Comparison of ENCODE assay signal across 10 cellular contexts in the genomic region with DNA sequence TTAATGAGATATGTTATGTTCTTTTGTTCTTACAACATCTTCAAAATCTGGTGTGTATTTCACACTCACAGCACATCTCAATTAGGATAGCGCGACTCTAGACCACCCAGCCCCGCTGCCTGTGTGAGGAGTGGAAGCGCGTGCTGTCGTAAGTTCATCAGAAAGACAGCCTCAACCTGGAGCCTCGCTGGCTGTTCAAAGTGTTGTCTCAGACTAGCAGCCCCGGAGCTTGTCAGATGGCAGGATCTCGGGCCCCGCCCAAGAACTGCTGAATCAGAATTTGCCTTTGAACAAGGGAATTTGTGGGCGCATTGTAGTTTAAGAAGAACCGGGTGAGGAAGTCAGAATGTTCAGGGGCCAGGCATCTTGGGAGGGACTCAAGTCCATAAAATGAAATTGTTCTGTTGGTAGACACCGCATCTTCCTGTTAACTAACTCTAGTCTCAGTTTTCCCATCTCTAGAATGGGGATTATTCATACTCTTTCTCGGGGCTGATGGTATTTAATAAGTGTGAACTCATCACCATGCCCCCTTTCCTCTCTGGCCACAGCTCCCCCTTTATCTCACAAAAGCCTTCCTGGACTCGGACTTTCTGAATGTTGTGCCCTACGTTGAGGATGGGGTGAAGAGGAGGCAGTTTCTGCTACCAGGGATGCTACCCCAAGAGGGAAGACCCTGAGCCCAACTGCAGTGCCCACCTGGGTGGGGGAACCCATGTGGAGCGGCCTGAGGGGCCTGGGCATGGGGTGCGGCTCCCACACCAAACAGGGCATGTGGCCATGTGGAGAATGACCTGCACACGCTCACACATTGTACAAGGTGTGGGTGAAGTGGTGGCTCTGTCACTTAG. TPM values are rescaled to one million over a fixed set of nuclear protein-coding genes. Genes with fewer than 3 reads are reported as not detected.
DNase-seq lines count a peak whose midpoint lies in the region; ATAC-seq and TF ChIP-seq lines count a peak whose summit lies in the region.
"Had no signal": no experiment of that assay in that cellular context is flagged by ENCODE, and none has a peak within 500 bp of the region (broad histone marks: within the 10 kb centered on the region; RNA-seq: fewer than 3 reads in every experiment).

No MANE protein-coding gene starts in this region.

- no peak overlapping the region for H2AFZ ChIP-seq in SK-N-SH (ENCODE audit: low read depth)

- peaks cover 77% of the 10 kb centered on the region for H3K4me1 Mint-ChIP-seq in T-helper 1 cell treated with Interleukin-12 subunit alpha and Interleukin-12 subunit beta and Interleukin-4 antibody, amounts not matched to agents 30 μg/mL and 1 μg/mL, for 36 hours (ENCODE audit: low read depth)

- H3K4me1 ChIP-seq in lower lobe of right lung = peaks cover 29% of the 10 kb centered on the region
- H3K4me1 ChIP-seq in SK-N-SH (ENCODE audit: control insufficient read depth in 1 of 2, insufficient read depth in 2 of 2, low read depth in 1 of 2, low read length in 1 of 2) = peaks cover 14 to 16% of the 10 kb centered on the region in 2 experiments; a peak in 2 of 4 replicates

- H3K9ac ChIP-seq in SK-N-SH = no peak overlapping the region

- TF ChIP-seq CTCF in lower lobe of right lung (IDR thresholded peaks at IDR 0.05) = no peak
- no peak for TF ChIP-seq CTCF in SK-N-SH (IDR thresholded peaks at IDR 0.05)

- CTCF ChIA-PET in SK-N-SH (lab: Yijun Ruan, JAX) = interaction anchor here (0.6 kb wide), 1 partner anchor 367 kb away, joined by 3 read pairs; no protein-coding TSS in a partner anchor

- TF ChIP-seq RAD21 in SK-N-SH (IDR thresholded peaks at IDR 0.05; ENCODE audit: low read length) = no peak

- no peaks in the 10 kb centered on the region for H3K27me3 ChIP-seq in lower lobe of right lung (ENCODE audit: low read depth)
- no peaks in the 10 kb centered on the region for H3K27me3 ChIP-seq in MG63
- H3K27me3 ChIP-seq in SK-N-SH (ENCODE audit: insufficient read depth) = no peaks in the 10 kb centered on the region
- H3K27me3 ChIP-seq: body of pancreas had no signal

- H3K9me3 ChIP-seq in lower lobe of right lung (no peaks in the 10 kb centered on the region), MG63 (no peaks in the 10 kb centered on the region), SK-N-SH (no peaks in the 10 kb centered on the region)
- H3K9me3 ChIP-seq: body of pancreas had no signal

- POLR2A ChIA-PET in SK-N-SH (lab: Yijun Ruan, JAX) = no interaction called here

- intact Hi-C loops in lower lobe of right lung (cut with DNase I) = no loop called here

- H3K27me3 Mint-ChIP-seq in T-helper 1 cell treated with Interleukin-12 subunit alpha and Interleukin-12 subunit beta and Interleukin-4 antibody, amounts not matched to agents 30 μg/mL and 1 μg/mL, for 36 hours (ENCODE audit: low read depth) = no peaks in the 10 kb centered on the region

- DNase-seq in activated T-cell treated with anti-CD3 and anti-CD28 coated beads, Interleukin-2, amount 50 U/mL, for 48 hours = peak; percentile 79 to 84
- DNase-seq in lower lobe of right lung (peak; percentile 66), amniotic stem cell (lab: John Stamatoyannopoulos, UW) (no peak), NCI-H345 treated with DMSO at 0.1 percent for 48 hours (lab: John Stamatoyannopoulos, UW; ENCODE audit: unreplicated experiment) (no peak), MG63 (no peak), SK-N-SH (no peak)
- DNase-seq in stimulated activated CD8-positive, alpha-beta memory T cell treated with anti-CD3 and anti-CD28 coated beads, Interleukin-7, amount 100 ng/mL, for 48 hours (ENCODE audit: extremely low read depth in 1 of 2, low read depth in 1 of 2) = peak; percentile 53 to 79
- DNase-seq: Karpas-422 had no signal

- H3K4me3 ChIP-seq in lower lobe of right lung = no peak overlapping the region
- H3K4me3 ChIP-seq in MG63 = no peak overlapping the region
- H3K4me3 ChIP-seq in SK-N-SH (ENCODE audit: low read depth in 2 of 2, low read length in 1 of 2) = no peak overlapping the region
- H3K4me3 ChIP-seq: body of pancreas had no signal

- no peaks in the 10 kb centered on the region for H4K20me1 ChIP-seq in SK-N-SH (ENCODE audit: insufficient read depth)

- no peaks in the 10 kb centered on the region for H3K9me2 ChIP-seq in SK-N-SH

- H3F3A ChIP-seq in SK-N-SH (replicated peaks; ENCODE audit: insufficient read depth) = peaks cover 35% of the 10 kb centered on the region

- H3K36me3 Mint-ChIP-seq in T-helper 1 cell treated with Interleukin-12 subunit alpha and Interleukin-12 subunit beta and Interleukin-4 antibody, amounts not matched to agents 30 μg/mL and 1 μg/mL, for 36 hours (ENCODE audit: low read depth) = peaks cover 5% of the 10 kb centered on the region

- H3K36me3 ChIP-seq in lower lobe of right lung = no peaks in the 10 kb centered on the region
- H3K36me3 ChIP-seq in MG63 = no peaks in the 10 kb centered on the region
- H3K36me3 ChIP-seq in SK-N-SH (replicated peaks in 1 of 2; ENCODE audit: control insufficient read depth in 1 of 2, insufficient read depth in 2 of 2, low read length in 1 of 2) = no peaks in the 10 kb centered on the region

- no peak overlapping the region for H3K4me2 ChIP-seq in SK-N-SH

- ATAC-seq in lower lobe of right lung = no peak
- ATAC-seq: body of pancreas had no signal

- H3K27ac ChIP-seq in lower lobe of right lung = no peak overlapping the region
- H3K27ac ChIP-seq in SK-N-SH (ENCODE audit: low read depth in 2 of 2, low read length in 1 of 2) = no peak overlapping the region
- H3K27ac ChIP-seq: body of pancreas had no signal

- 94% methylated on average over 18 of the region's 19 CpGs for whole genome bisulfite sequencing in SK-N-SH (ENCODE audit: low lambda C conversion rate)

- TF ChIP-seq EP300 in SK-N-SH (IDR thresholded peaks at IDR 0.05; ENCODE audit: borderline replicate concordance in 1 of 2, low read depth in 1 of 2, low read length in 1 of 2) = no peak

- no peaks in the 10 kb centered on the region for H3K79me2 ChIP-seq in SK-N-SH (ENCODE audit: insufficient read depth)

- H3K27ac Mint-ChIP-seq in T-helper 1 cell treated with Interleukin-12 subunit alpha and Interleukin-12 subunit beta and Interleukin-4 antibody, amounts not matched to agents 30 μg/mL and 1 μg/mL, for 36 hours = peak overlapping the region; percentile 95

- peak overlapping the region; percentile 67 for H3K4me3 Mint-ChIP-seq in T-helper 1 cell treated with Interleukin-12 subunit alpha and Interleukin-12 subunit beta and Interleukin-4 antibody, amounts not matched to agents 30 μg/mL and 1 μg/mL, for 36 hours

- no peaks in the 10 kb centered on the region for H3K9me3 Mint-ChIP-seq in T-helper 1 cell treated with Interleukin-12 subunit alpha and Interleukin-12 subunit beta and Interleukin-4 antibody, amounts not matched to agents 30 μg/mL and 1 μg/mL, for 36 hours

TF ChIP-seq in SK-N-SH, 30 proteins besides CTCF, POLR2A, EP300 and RAD21:
- no peak for TF ChIP-seq GATA2 (CRISPR knock-in tag; IDR thresholded peaks at IDR 0.05)
- TF ChIP-seq, protein P1, sequence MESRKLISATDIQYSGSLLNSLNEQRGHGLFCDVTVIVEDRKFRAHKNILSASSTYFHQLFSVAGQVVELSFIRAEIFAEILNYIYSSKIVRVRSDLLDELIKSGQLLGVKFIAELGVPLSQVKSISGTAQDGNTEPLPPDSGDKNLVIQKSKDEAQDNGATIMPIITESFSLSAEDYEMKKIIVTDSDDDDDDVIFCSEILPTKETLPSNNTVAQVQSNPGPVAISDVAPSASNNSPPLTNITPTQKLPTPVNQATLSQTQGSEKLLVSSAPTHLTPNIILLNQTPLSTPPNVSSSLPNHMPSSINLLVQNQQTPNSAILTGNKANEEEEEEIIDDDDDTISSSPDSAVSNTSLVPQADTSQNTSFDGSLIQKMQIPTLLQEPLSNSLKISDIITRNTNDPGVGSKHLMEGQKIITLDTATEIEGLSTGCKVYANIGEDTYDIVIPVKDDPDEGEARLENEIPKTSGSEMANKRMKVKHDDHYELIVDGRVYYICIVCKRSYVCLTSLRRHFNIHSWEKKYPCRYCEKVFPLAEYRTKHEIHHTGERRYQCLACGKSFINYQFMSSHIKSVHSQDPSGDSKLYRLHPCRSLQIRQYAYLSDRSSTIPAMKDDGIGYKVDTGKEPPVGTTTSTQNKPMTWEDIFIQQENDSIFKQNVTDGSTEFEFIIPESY (IDR thresholded peaks at IDR 0.05; ENCODE audit: borderline replicate concordance, low read depth) = no peak

RNA-seq across cellular contexts. Expression of a gene that starts 40.4 kb away (rescaled TPM):
- 84.8 TPM for total RNA-seq in lower lobe of right lung
- 2.6 TPM in 2 replicates for total RNA-seq in MG63 (2014; rRNA removed; shearing (Covaris generic); ENCODE audit: low replicate concordance)
- polyA plus RNA-seq in SK-N-SH (2012; rRNA removed) = 47.2 and 62.2 TPM in 2 replicates
- polyA plus RNA-seq in SK-N-SH (2012; cell fraction: cytosol; rRNA removed) = 23.2 and 33.0 TPM in 2 replicates
- 211 and 257 TPM in 2 replicates for polyA plus RNA-seq in SK-N-SH (2012; cell fraction: nucleus; rRNA removed)

Comparison
In these comparisons a context has a peak if more than half of its experiments do, and no peak if none do; other contexts are left out.
1. DNase-seq: peak in activated T-cell treated with anti-CD3 and anti-CD28 coated beads, Interleukin-2, amount 50 U/mL, for 48 hours (2 of 2), lower lobe of right lung (single experiment) and stimulated activated CD8-positive, alpha-beta memory T cell treated with anti-CD3 and anti-CD28 coated beads, Interleukin-7, amount 100 ng/mL, for 48 hours (2 of 2); none in amniotic stem cell (single experiment), NCI-H345 treated with DMSO at 0.1 percent for 48 hours (single experiment), MG63 (single experiment) and SK-N-SH (single experiment).
2. RNA of a gene that starts 40.4 kb away (total RNA-seq): 84.8 TPM in lower lobe of right lung (single experiment); 2.6 TPM in MG63; every median in the first group is over 10 times any median in the second.